In genomic region chr4:109174224-109174953, GRCh38 we compare ENCODE assay signal across 31 cellular contexts.
"Had no signal": no experiment of that assay in that cellular context is flagged by ENCODE, and none has a peak within 500 bp of the region (broad histone marks: within the 10 kb centered on the region; RNA-seq: fewer than 3 reads in every experiment).

No MANE protein-coding gene starts in this region.

- H3K9me3 ChIP-seq: body of pancreas, breast epithelium had no signal

- H3K36me3 ChIP-seq: breast epithelium had no signal

- H3K4me3 ChIP-seq: body of pancreas, breast epithelium, PC-9 had no signal

- ATAC-seq: activated CD8-positive, alpha-beta memory T cell treated with anti-CD3 and anti-CD28 coated beads, Interleukin-2, amount 10 ng/mL, durations not matched to agents 7 days and 5 days; body of pancreas; Right ventricle myocardium inferior; SK-N-SH treated with all-trans-retinoic acid at 6 μM for 48 hours had no signal

- H2AFZ ChIP-seq: PC-9 had no signal

- H3K4me2 ChIP-seq: PC-9 had no signal

- H3K4me1 ChIP-seq: body of pancreas, breast epithelium had no signal

- H3K27ac ChIP-seq: body of pancreas, breast epithelium, PC-9, RWPE1, VCaP had no signal

- DNase-seq: activated CD4-positive, alpha-beta memory T cell treated with anti-CD3 and anti-CD28 coated beads, Interleukin-2, amount 10 ng/mL, durations not matched to agents 7 days and 5 days; activated CD4-positive, alpha-beta T cell treated with anti-CD3 and anti-CD28 coated beads for 1 hour; activated CD4-positive, alpha-beta T cell treated with anti-CD3 and anti-CD28 coated beads for 48 hours; activated CD4-positive, CD25-positive, alpha-beta regulatory T cell; activated CD8-positive, alpha-beta memory T cell treated with anti-CD3 and anti-CD28 coated beads for 24 hours; activated CD8-positive, alpha-beta memory T cell treated with anti-CD3 and anti-CD28 coated beads, Interleukin-2, amount 10 ng/mL, durations not matched to agents 7 days and 5 days; activated CD8-positive, alpha-beta memory T cell treated with anti-CD3 and anti-CD28 coated beads, Interleukin-2, amount 50 U/mL, for 48 hours; activated effector memory CD4-positive, alpha-beta T cell treated with Interleukin-2 at 50 U/mL for 16 hours; activated naive CD4-positive, alpha-beta T cell treated with anti-CD3 and anti-CD28 coated beads, Interleukin-2, amount 50 U/mL, for 16 hours; activated naive CD8-positive, alpha-beta T cell treated with anti-CD3 and anti-CD28 coated beads, Interleukin-2, amount 10 ng/mL, durations not matched to agents 7 days and 5 days; activated T-cell treated with anti-CD3 and anti-CD28 coated beads, Interleukin-2, amount 50 U/mL, for 48 hours; amygdala; body of pancreas; NCI-H1092 treated with DMSO at 0.1 percent for 48 hours; NCI-H1417 treated with DMSO at 0.1 percent for 48 hours; NCI-H187 treated with DMSO at 0.1 percent for 48 hours; NCI-H2081; NCI-H226; NCI-H446 treated with DMSO at 0.1 percent for 48 hours; NCI-H524; PC-9; SIG-M5; SW 1271; T-helper 1 cell; T-helper 2 cell; T-helper 9 cell had no signal

- H3K27me3 ChIP-seq: body of pancreas, breast epithelium had no signal
